Comparison of ENCODE assay signal across 8 cellular contexts in the genomic region with DNA sequence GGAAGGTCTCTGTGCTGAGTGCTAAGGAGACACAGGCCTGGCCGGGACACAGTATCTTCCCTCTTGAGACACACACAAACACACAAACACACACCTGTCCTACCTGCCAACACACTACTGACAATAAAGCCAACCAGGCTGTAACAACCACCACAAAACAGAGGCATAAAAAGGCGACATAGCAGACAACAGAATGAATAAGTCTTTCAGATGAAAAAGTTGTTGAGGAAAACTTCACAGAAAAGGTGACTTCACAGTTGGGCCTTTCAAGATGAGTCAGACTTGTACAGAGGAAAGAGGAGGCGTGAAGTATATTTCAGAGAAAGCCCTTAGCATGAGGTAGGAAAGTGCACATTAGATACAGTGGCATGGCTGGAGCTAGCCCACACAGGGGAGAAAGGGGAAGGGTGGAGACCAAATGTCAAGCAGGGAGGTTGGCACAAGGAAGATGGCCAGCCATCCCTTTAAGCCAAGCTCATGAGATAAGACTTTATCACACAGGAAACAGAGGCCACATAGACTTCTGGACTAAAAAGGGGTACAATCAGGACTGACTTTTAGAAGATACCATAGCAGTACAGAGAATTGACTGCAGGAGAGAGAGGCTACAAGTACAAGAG.
DNase-seq lines count a peak whose midpoint lies in the region; ATAC-seq lines count a peak whose summit lies in the region.

No MANE protein-coding gene starts in this region.

- no peaks in the 10 kb centered on the region for H3K36me3 ChIP-seq in adipocyte (ENCODE audit: control insufficient read depth, insufficient read depth, low read length, severe bottlenecking)

- DNase-seq in ELR (ENCODE audit: low read depth) (peak; percentile 50), adipocyte (ENCODE audit: low read depth) (peak; percentile 13), hepatic stellate cell (ENCODE audit: low spot score) (no peak), NCI-H1694 treated with DMSO at 0.1 percent for 48 hours (lab: John Stamatoyannopoulos, UW) (no peak), substantia nigra (lab: John Stamatoyannopoulos, UW) (no peak), LoVo (ENCODE audit: low spot score) (no peak)

- no peaks in the 10 kb centered on the region for H3K9me3 ChIP-seq in adipocyte (ENCODE audit: control insufficient read depth, low read length)

- no peak overlapping the region for H3K27ac ChIP-seq in substantia nigra (ENCODE audit: low read depth, low read length, poor library complexity, severe bottlenecking)

- H3K4me1 ChIP-seq in adipocyte (ENCODE audit: control insufficient read depth, insufficient read depth, low read length), result peaks cover 6% of the 10 kb centered on the region

- no peaks in the 10 kb centered on the region for H3K27me3 ChIP-seq in adipocyte (replicated peaks; ENCODE audit: control insufficient read depth, insufficient read depth, low read length)

- no peak overlapping the region for H3K9ac ChIP-seq in adipocyte (ENCODE audit: low read length)

- no peak overlapping the region for H3K4me3 ChIP-seq in adipocyte (ENCODE audit: low read length)

- ATAC-seq in GM21390 (IDR thresholded peaks at IDR 0.05; ENCODE audit: unreplicated experiment) (peak; percentile 92), HG03565 (IDR thresholded peaks at IDR 0.05; ENCODE audit: unreplicated experiment) (peak; percentile 86)

Comparison
In these comparisons a context has a peak if more than half of its experiments do, and no peak if none do; other contexts are left out.
1. DNase-seq: peak in ELR (single experiment) and adipocyte (single experiment); none in hepatic stellate cell (single experiment), NCI-H1694 treated with DMSO at 0.1 percent for 48 hours (single experiment), substantia nigra (0 of 49) and LoVo (single experiment).